23 cellular contexts compared by ENCODE assay signal in the genomic region with DNA sequence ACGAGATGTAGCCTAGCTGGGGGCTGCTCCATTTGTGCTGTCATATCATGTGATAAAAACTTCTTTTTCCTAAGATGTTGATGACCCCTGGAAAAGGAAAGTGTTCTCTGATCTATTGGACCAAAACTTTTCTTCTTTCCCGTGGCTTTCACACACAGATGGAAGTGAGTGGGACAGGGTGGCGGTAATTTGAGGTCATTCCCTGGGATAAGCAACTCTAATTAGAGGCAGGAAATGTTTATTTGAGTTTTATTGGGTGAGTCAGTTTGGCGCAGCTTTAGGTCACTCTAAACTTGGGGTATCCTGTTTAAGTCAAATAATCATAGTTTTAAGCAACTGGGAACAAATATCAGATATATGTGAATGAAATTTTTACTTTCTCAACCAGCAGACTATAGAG.
DNase-seq lines count a peak whose midpoint lies in the region; ATAC-seq and TF ChIP-seq lines count a peak whose summit lies in the region.
"Had no signal": no experiment of that assay in that cellular context is flagged by ENCODE, and none has a peak within 500 bp of the region (broad histone marks: within the 10 kb centered on the region; RNA-seq: fewer than 3 reads in every experiment).

No MANE protein-coding gene starts in this region.

- H3K27ac ChIP-seq in heart right ventricle (peak overlapping the region in 6 of 10 donors; percentile 0 to 78 (median 35)), subcutaneous abdominal adipose tissue (ENCODE audit: low read depth, low read length) (peak overlapping the region; percentile 63)
- H3K27ac ChIP-seq: adrenal gland, tibial artery had no signal

- H3K4me3 ChIP-seq in heart right ventricle (no peak overlapping the region), subcutaneous abdominal adipose tissue (ENCODE audit: low read depth in 1 of 5, low read length in 5 of 5) (peak overlapping the region in 1 of 5 donors; percentile 4)
- H3K4me3 ChIP-seq: adrenal gland, tibial artery had no signal

- WGBS in heart right ventricle, 2 donors: 62 to 76% methylated on average over 4 of the region's 4 CpGs

- no peaks in the 10 kb centered on the region for H3K27me3 ChIP-seq in heart right ventricle
- H3K27me3 ChIP-seq in subcutaneous abdominal adipose tissue (ENCODE audit: control insufficient read depth in 5 of 5, insufficient read depth in 4 of 5, low read length in 5 of 5): no peaks in the 10 kb centered on the region
- H3K27me3 ChIP-seq: adrenal gland, tibial artery had no signal

- H3K36me3 ChIP-seq in heart right ventricle: no peaks in the 10 kb centered on the region
- no peaks in the 10 kb centered on the region for H3K36me3 ChIP-seq in subcutaneous abdominal adipose tissue (ENCODE audit: control insufficient read depth in 5 of 5, insufficient read depth in 5 of 5, low read length in 5 of 5)
- H3K36me3 ChIP-seq: adrenal gland, tibial artery had no signal

- intact Hi-C loops in heart right ventricle (cut with DNase I): no loop called here
- intact Hi-C loops in cardiac septum (cut with DNase I): no loop called here

- DNase-seq in heart right ventricle (no peak), cardiac septum (ENCODE audit: low spot score) (no peak), RPMI7951 (ENCODE audit: low read depth) (peak; percentile 81), fibroblast of peridontal ligament (ENCODE audit: extremely low read depth) (peak; percentile 88), amygdala (lab: John Stamatoyannopoulos, UW) (no peak), NCI-H446 treated with DMSO at 0.1 percent for 48 hours (lab: John Stamatoyannopoulos, UW) (no peak), putamen (ENCODE audit: low spot score) (no peak)
- DNase-seq: activated CD4-positive, alpha-beta T cell treated with anti-CD3 and anti-CD28 coated beads for 36 hours; activated CD8-positive, alpha-beta memory T cell treated with anti-CD3 and anti-CD28 coated beads, Interleukin-2, amount 10 ng/mL, durations not matched to agents 7 days and 5 days; activated effector memory CD4-positive, alpha-beta T cell treated with Interleukin-2 at 50 U/mL for 16 hours; adrenal gland; CD4-positive, CD25-positive, alpha-beta regulatory T cell; DMS79; effector CD4-positive, alpha-beta T cell; KG1; kidney; NCI-H2081; NCI-H524 treated with DMSO at 0.1 percent for 48 hours; stimulated activated CD4-positive, alpha-beta T cell treated with anti-CD3 and anti-CD28 coated beads, Interleukin-15, amount 100 ng/mL, for 24 hours; T1000; tibial artery had no signal

- no peaks in the 10 kb centered on the region for H3K9me3 ChIP-seq in heart right ventricle
- no peaks in the 10 kb centered on the region for H3K9me3 ChIP-seq in subcutaneous abdominal adipose tissue (ENCODE audit: control insufficient read depth in 5 of 5, low read length in 5 of 5)
- H3K9me3 ChIP-seq: adrenal gland, tibial artery had no signal

- ATAC-seq in heart right ventricle: peak in 3 of 8 donors; percentile 57 to 65 (median 64)
- ATAC-seq: activated CD4-positive, alpha-beta T cell treated with anti-CD3 and anti-CD28 coated beads for 36 hours; activated CD8-positive, alpha-beta memory T cell treated with anti-CD3 and anti-CD28 coated beads, Interleukin-2, amount 10 ng/mL, durations not matched to agents 7 days and 5 days; stimulated activated effector memory CD8-positive, alpha-beta T cell treated with anti-CD3 and anti-CD28 coated beads, Interleukin-12 subunit alpha, Interleukin-12 subunit beta, amount 100 ng/mL, for 72 hours had no signal

- peak overlapping the region in 1 of 5 donors; percentile 2 for H3K9ac ChIP-seq in subcutaneous abdominal adipose tissue (ENCODE audit: low read length in 5 of 5)

- no peak for TF ChIP-seq CTCF in heart right ventricle (IDR thresholded peaks at IDR 0.05)

- peaks cover 0 to 56% (median 32%) of the 10 kb centered on the region in 9 donors for H3K4me1 ChIP-seq in heart right ventricle
- H3K4me1 ChIP-seq in subcutaneous abdominal adipose tissue (ENCODE audit: control insufficient read depth in 5 of 5, insufficient read depth in 5 of 5, low read length in 5 of 5): peaks cover 0 to 41% (median 2%) of the 10 kb centered on the region in 5 donors

Comparison
In these comparisons a context has a peak if more than half of its experiments do, and no peak if none do; other contexts are left out.
1. DNase-seq: peak in RPMI7951 (single experiment) and fibroblast of peridontal ligament (single experiment); none in heart right ventricle (0 of 2), cardiac septum (single experiment), amygdala (0 of 56), NCI-H446 treated with DMSO at 0.1 percent for 48 hours (single experiment) and putamen (single experiment).